Comparison of ENCODE assay signal across 17 cellular contexts in genomic region chr10:61438141-61438984, GRCh38. TPM values are rescaled to one million over a fixed set of nuclear protein-coding genes. Genes with fewer than 3 reads are reported as not detected.
A peak's percentile ranks its signal among the peaks of the same experiment; 100 is the strongest.
DNase-seq lines count a peak whose midpoint lies in the region; ATAC-seq, FAIRE-seq and TF ChIP-seq lines count a peak whose summit lies in the region.
"Had no signal": no experiment of that assay in that cellular context is flagged by ENCODE, and none has a peak within 500 bp of the region (broad histone marks: within the 10 kb centered on the region; RNA-seq: fewer than 3 reads in every experiment).

No MANE protein-coding gene starts in this region.

- peak; percentile 71 for FAIRE-seq in endometrium (lab: Jason Lieb, UNC)
- no peak for FAIRE-seq in small intestine (lab: Jason Lieb, UNC)
- FAIRE-seq in GM19239 (lab: Jason Lieb, UNC): no peak
- FAIRE-seq: HepG2 had no signal

- no peak overlapping the region for H3K9ac ChIP-seq in PC-3 (ENCODE audit: low read length)

- H3K36me3 ChIP-seq in breast epithelium: no peaks in the 10 kb centered on the region
- no peaks in the 10 kb centered on the region for H3K36me3 ChIP-seq in PC-3 (ENCODE audit: low read depth, low read length)
- no peaks in the 10 kb centered on the region for H3K36me3 ChIP-seq in small intestine (ENCODE audit: control insufficient read depth in 2 of 2, insufficient read depth in 2 of 2, low read length in 2 of 2)
- H3K36me3 ChIP-seq: esophagus squamous epithelium, uterus had no signal

- POLR2A ChIA-PET in MCF 10A (lab: Yijun Ruan, JAX) (interaction anchor here (0.6 kb wide), 1 partner anchor 650 kb away, joined by 3 read pairs; no protein-coding TSS in a partner anchor), PC-3 (lab: Charles Lee; ENCODE audit: unreplicated experiment) (no interaction called here)

- no peaks in the 10 kb centered on the region for H3K36me3 Mint-ChIP-seq in MCF 10A (ENCODE audit: insufficient read depth, unreplicated experiment)

- H3K27me3 Mint-ChIP-seq in MCF 10A (ENCODE audit: insufficient read depth, unreplicated experiment): no peaks in the 10 kb centered on the region

- no peaks in the 10 kb centered on the region for H3K27me3 ChIP-seq in breast epithelium
- no peaks in the 10 kb centered on the region for H3K27me3 ChIP-seq in PC-3 (ENCODE audit: low read length)
- H3K27me3 ChIP-seq in small intestine (ENCODE audit: control insufficient read depth in 2 of 2, insufficient read depth in 2 of 2, low read length in 2 of 2): no peaks in the 10 kb centered on the region
- H3K27me3 ChIP-seq: esophagus squamous epithelium, uterus had no signal

- 29 to 65% (median 48%) methylated on average over 2 of the region's 2 CpGs for WGBS in small intestine, 3 donors

- ATAC-seq in PC-3: peak; percentile 90
- no peak for ATAC-seq in HG02588 (IDR thresholded peaks at IDR 0.05; ENCODE audit: unreplicated experiment)
- ATAC-seq: activated T-cell treated with anti-CD3 and anti-CD28 coated beads, Interleukin-2, amount 50 U/mL, for 72 hours; HepG2 had no signal

- H3K9me3 Mint-ChIP-seq in MCF 10A (ENCODE audit: unreplicated experiment): no peaks in the 10 kb centered on the region

- H3K9me3 ChIP-seq in breast epithelium: no peaks in the 10 kb centered on the region
- no peaks in the 10 kb centered on the region for H3K9me3 ChIP-seq in PC-3 (ENCODE audit: low read length)
- no peaks in the 10 kb centered on the region for H3K9me3 ChIP-seq in small intestine (ENCODE audit: control insufficient read depth, low read depth)
- H3K9me3 ChIP-seq: esophagus squamous epithelium, uterus had no signal

- H3K4me3 Mint-ChIP-seq in MCF 10A (ENCODE audit: unreplicated experiment): no peak overlapping the region
- H3K4me3 Mint-ChIP-seq: activated T-cell treated with anti-CD3 and anti-CD28 coated beads, Interleukin-2, amount 50 U/mL, for 72 hours had no signal

- H3K4me1 Mint-ChIP-seq in MCF 10A (ENCODE audit: insufficient read depth, unreplicated experiment): peaks cover 11% of the 10 kb centered on the region

- peak overlapping the region; percentile 32 for H3K27ac Mint-ChIP-seq in MCF 10A (ENCODE audit: low read depth, unreplicated experiment)
- H3K27ac Mint-ChIP-seq: activated T-cell treated with anti-CD3 and anti-CD28 coated beads, Interleukin-2, amount 50 U/mL, for 72 hours had no signal

- H3K4me3 ChIP-seq in breast epithelium (no peak overlapping the region), PC-3 (ENCODE audit: low read length) (no peak overlapping the region), small intestine (ENCODE audit: low read depth in 1 of 2, low read length in 2 of 2) (no peak overlapping the region)
- H3K4me3 ChIP-seq: esophagus squamous epithelium, uterus had no signal

- H2AFZ ChIP-seq in PC-3 (ENCODE audit: low read length): no peak overlapping the region

- no peaks in the 10 kb centered on the region for H4K20me1 ChIP-seq in PC-3 (ENCODE audit: low read length)

- H3K4me2 ChIP-seq in PC-3 (ENCODE audit: low read length): peak overlapping the region; percentile 10

- TF ChIP-seq POLR2A in breast epithelium (IDR thresholded peaks at IDR 0.05): no peak

- DNase-seq in MCF 10A (ENCODE audit: unreplicated experiment): peak; percentile 21
- no peak for DNase-seq in breast epithelium (ENCODE audit: low spot score in 2 of 2)
- DNase-seq in PC-3: peak; percentile 92
- DNase-seq in small intestine: peak; percentile 5
- no peak for DNase-seq in activated CD8-positive, alpha-beta memory T cell treated with anti-CD3 and anti-CD28 coated beads, Interleukin-2, amount 50 U/mL, for 4 hours
- no peak for DNase-seq in GM19239 (ENCODE audit: insufficient read length, low spot score)
- DNase-seq: ACHN; activated CD4-positive, alpha-beta T cell treated with anti-CD3 and anti-CD28 coated beads for 4 hours; activated T-cell treated with anti-CD3 and anti-CD28 coated beads, Interleukin-2, amount 50 U/mL, for 72 hours; cortex of kidney; esophagus squamous epithelium; NCI-H1436 treated with DMSO at 0.1 percent for 48 hours; stimulated activated naive CD4-positive, alpha-beta T cell treated with Interleukin-2 at 50 U/mL for 16 hours; uterus had no signal

- TF ChIP-seq CTCF in MCF 10A (IDR thresholded peaks at IDR 0.05; ENCODE audit: unreplicated experiment) (no peak), breast epithelium (IDR thresholded peaks at IDR 0.05) (no peak), PC-3 (conservative IDR thresholded peaks at IDR 0.05; ENCODE audit: low read depth, low read length) (no peak)

- H3K79me2 ChIP-seq in PC-3 (ENCODE audit: low read length): no peaks in the 10 kb centered on the region

- H3K4me1 ChIP-seq in breast epithelium (no peaks in the 10 kb centered on the region), PC-3 (ENCODE audit: insufficient read depth, low read length) (peaks cover 17% of the 10 kb centered on the region), small intestine (ENCODE audit: control insufficient read depth in 2 of 2, insufficient read depth in 1 of 2, low read depth in 1 of 2, low read length in 1 of 2) (no peaks in the 10 kb centered on the region)
- H3K4me1 ChIP-seq: esophagus squamous epithelium, uterus had no signal

- intact Hi-C loops in MCF 10A (cut with micrococcal nuclease): no loop called here
- intact Hi-C loops in breast epithelium (cut with DNase I; ENCODE audit: low total_unique reads): no loop called here
- intact Hi-C loops in PC-3 (cut with micrococcal nuclease): no loop called here

- H3K27ac ChIP-seq in breast epithelium (peak overlapping the region in 1 of 2 donors; percentile 46), PC-3 (ENCODE audit: low read length) (no peak overlapping the region), small intestine (ENCODE audit: low read depth in 1 of 2, low read length in 1 of 2) (no peak overlapping the region)
- H3K27ac ChIP-seq: esophagus squamous epithelium, uterus had no signal

- 0 out of 2 replicates have a peak, but pooled peaks cover 3% of the 10 kb centered on the region for H3K9me2 ChIP-seq in PC-3 (replicated peaks; ENCODE audit: low read length)

- H3F3A ChIP-seq in PC-3 (ENCODE audit: low read length, unreplicated experiment): no peaks in the 10 kb centered on the region

- CTCF ChIA-PET in MCF 10A (lab: Yijun Ruan, JAX) (interaction anchor here (1.3 kb wide), 1 partner anchor 12 kb away, joined by 5 read pairs; no protein-coding TSS in a partner anchor), PC-3 (lab: Charles Lee) (interaction anchor here (0.7 kb wide), 2 partner anchors 302 to 638 kb away, joined by 3 to 4 read pairs; no protein-coding TSS in a partner anchor)

- BruUV-seq in MCF 10A (replicated peaks; lab: Mats Ljungman, UMichigan) (no TSS peak), PC-3 (replicated peaks; lab: Mats Ljungman, UMichigan) (no TSS peak)

RNA-seq across cellular contexts. Expression of gene TMEM26, which starts 14.8 kb away (rescaled TPM):
- total RNA-seq in MCF 10A (2022): not detected in 2 replicates
- total RNA-seq in breast epithelium: 10 to 100 TPM in 2 of 3 donors, not detected in 1; 17.4 to 19.0 TPM
- 0.12 TPM in 1 of 2 replicates, not detected in the other for total RNA-seq in PC-3 (2014; rRNA removed)
- 1 to 10 TPM in 1 of 3 donors, under 1 TPM in 1, not detected in 1; 0.33 to 1.9 TPM for polyA plus RNA-seq in small intestine
- total RNA-seq: activated T-cell treated with anti-CD3 and anti-CD28 coated beads, Interleukin-2, amount 50 U/mL, for 72 hours; HepG2 had no signal
- polyA plus RNA-seq: HepG2 had no signal

Comparison
In these comparisons a context has a peak if more than half of its experiments do, and no peak if none do; other contexts are left out.
1. DNase-seq: peak in MCF 10A (single experiment), PC-3 (single experiment) and small intestine (single experiment); none in breast epithelium (0 of 2), activated CD8-positive, alpha-beta memory T cell treated with anti-CD3 and anti-CD28 coated beads, Interleukin-2, amount 50 U/mL, for 4 hours (single experiment) and GM19239 (single experiment).